Comparison of ENCODE assay signal across 8 cellular contexts in the genomic region with DNA sequence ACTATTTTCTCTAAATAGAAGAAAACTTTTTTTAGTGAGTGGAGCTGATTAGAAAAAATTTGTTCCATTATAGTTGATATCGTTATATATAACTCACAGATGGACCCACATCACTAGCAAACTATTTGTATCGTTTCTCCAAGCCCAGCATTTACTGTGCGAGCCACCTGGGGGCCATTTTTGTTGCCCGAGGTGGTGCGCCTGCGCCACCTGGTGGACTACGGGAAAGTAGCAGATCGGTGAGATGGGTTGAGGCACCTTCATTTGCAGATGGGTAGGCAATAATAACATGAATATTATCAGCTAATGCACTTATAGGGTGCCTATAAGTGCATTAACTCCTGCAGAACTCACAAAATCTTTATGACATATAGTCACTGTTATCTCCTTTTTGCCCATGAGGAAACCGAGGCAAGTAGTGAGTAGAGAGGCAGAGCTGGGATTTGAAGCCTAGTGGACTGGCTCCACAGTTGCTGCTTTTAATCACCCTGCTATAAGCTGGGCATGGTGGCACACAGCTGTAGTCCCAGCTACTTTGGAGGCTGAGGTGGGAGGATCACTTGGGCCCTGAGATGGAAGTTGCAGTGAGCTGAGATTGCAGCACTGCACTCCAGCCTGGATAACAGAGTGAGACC. TPM values are rescaled to one million over a fixed set of nuclear protein-coding genes. Genes with fewer than 3 reads are reported as not detected.
DNase-seq lines count a peak whose midpoint lies in the region; ATAC-seq and TF ChIP-seq lines count a peak whose summit lies in the region.

No MANE protein-coding gene starts in this region.

- no peak overlapping the region for H3K4me3 ChIP-seq in AG09309 (ENCODE audit: control insufficient read depth, low read depth, low read length)

- peak; percentile 93 for TF ChIP-seq CTCF in AG09309 (IDR thresholded peaks at IDR 0.05; ENCODE audit: control insufficient read depth, insufficient read depth, low read depth, low read length, missing control alignments)

- ATAC-seq in stimulated activated naive CD8-positive, alpha-beta T cell treated with anti-CD3 and anti-CD28 coated beads, Interleukin-15, Interleukin-2, amounts not matched to agents 100 U/mL and 50 U/mL, for 24 hours = no peak
- ATAC-seq in GM19035 (IDR thresholded peaks at IDR 0.05; ENCODE audit: unreplicated experiment) = no peak

- DNase-seq in AG09309 (ENCODE audit: low read depth) (no peak), GM19238 (ENCODE audit: insufficient read length, low spot score) (peak; percentile 76), NCI-H460 (ENCODE audit: extremely low read depth, low read depth) (peak; percentile 55), dermis microvascular lymphatic vessel endothelial cell (ENCODE audit: low read depth in 2 of 2) (peak; percentile 32 to 58), mucosa of gallbladder (ENCODE audit: low spot score) (peak; percentile 59)
- peak; percentile 81 for DNase-seq in activated CD4-positive, alpha-beta T cell treated with anti-CD3 and anti-CD28 coated beads, Interleukin-2, amount 50 U/mL, for 1 hour
- peak; percentile 82 for DNase-seq in stimulated activated naive CD8-positive, alpha-beta T cell treated with anti-CD3 and anti-CD28 coated beads, Interleukin-15, Interleukin-2, amounts not matched to agents 100 U/mL and 50 U/mL, for 24 hours

RNA-seq across cellular contexts. Expression of gene NTN1, which starts 23.2 kb away (rescaled TPM):
- total RNA-seq in NCI-H460 (2014; rRNA removed; shearing (Covaris generic)) = 0.69 and 0.87 TPM in 2 replicates
- 0.82 and 1.9 TPM in 2 replicates for polyA plus RNA-seq in NCI-H460 (2014; cell fraction: nucleus; rRNA removed)
- 1.0 and 2.9 TPM in 2 replicates for total RNA-seq in dermis microvascular lymphatic vessel endothelial cell
- 33.1 TPM for total RNA-seq in mucosa of gallbladder

RNA-seq across cellular contexts. Expression of gene PIK3R5, which starts 32.6 kb away (rescaled TPM):
- total RNA-seq in NCI-H460 (2014; rRNA removed; shearing (Covaris generic)) = 0.35 TPM in 2 replicates
- polyA plus RNA-seq in NCI-H460 (2014; cell fraction: nucleus; rRNA removed) = 0.39 TPM in 1 of 2 replicates, not detected in the other
- total RNA-seq in dermis microvascular lymphatic vessel endothelial cell = not detected in 2 replicates
- 17.1 TPM for total RNA-seq in mucosa of gallbladder

Comparison
In these comparisons a context has a peak if more than half of its experiments do, and no peak if none do; other contexts are left out.
1. RNA of gene PIK3R5, which starts 32.6 kb away (total RNA-seq): 17.1 TPM in mucosa of gallbladder (single experiment); 0.35 TPM in NCI-H460 and not detected in dermis microvascular lymphatic vessel endothelial cell; every median in the first group is over 10 times any median in the second.